Comparison of ENCODE assay signal across 8 cellular contexts in the genomic region with DNA sequence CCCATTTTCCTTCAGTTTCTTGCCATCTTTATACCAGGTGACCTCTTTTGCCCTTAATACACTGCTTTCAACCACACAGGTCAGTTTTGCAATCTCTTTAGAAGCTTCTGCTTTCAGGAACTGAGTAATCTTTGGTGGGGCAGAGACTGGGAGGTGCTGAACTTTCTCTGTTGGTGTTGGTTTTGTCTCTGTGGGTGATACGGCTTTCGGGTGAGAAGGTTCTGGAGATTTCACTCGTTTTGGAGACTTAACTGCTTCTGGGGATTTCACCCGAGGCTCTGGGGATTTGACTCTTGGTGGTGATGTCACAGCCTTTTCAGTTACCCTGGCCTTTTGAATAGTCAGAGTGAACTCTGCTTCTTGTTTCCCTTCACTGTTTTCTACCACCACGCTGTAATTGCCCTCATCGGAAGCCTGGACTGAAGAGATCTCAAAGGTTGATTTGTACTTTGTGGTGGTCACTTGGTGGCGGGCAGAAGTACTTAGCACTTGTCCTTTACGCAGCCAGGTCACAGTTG. TPM values are rescaled to one million over a fixed set of nuclear protein-coding genes. Genes with fewer than 3 reads are reported as not detected.
DNase-seq lines count a peak whose midpoint lies in the region; ATAC-seq, FAIRE-seq and TF ChIP-seq lines count a peak whose summit lies in the region.

No MANE protein-coding gene starts in this region.

- no peak overlapping the region for H4K8ac ChIP-seq in mesenchymal stem cell (ENCODE audit: low read length)

- intact Hi-C loops in CD14-positive monocyte (cut with micrococcal nuclease) (no loop called here), left colon (cut with DNase I, micrococcal nuclease) (no loop called here)

- no peak overlapping the region for H2BK5ac ChIP-seq in mesenchymal stem cell (ENCODE audit: low read depth, low read length, poor library complexity, severe bottlenecking)

- no peak for TF ChIP-seq POLR2A in H54 (IDR thresholded peaks at IDR 0.05; ENCODE audit: low read depth, low read length)

- H3K18ac ChIP-seq in mesenchymal stem cell (ENCODE audit: low read depth in 1 of 2, low read length in 2 of 2), result no peak overlapping the region

- H3K4me3 ChIP-seq in mesenchymal stem cell (ENCODE audit: insufficient read depth in 1 of 2, low read depth in 1 of 2, low read length in 2 of 2), result no peak overlapping the region

- H3K9me3 Mint-ChIP-seq in CD14-positive monocyte, result peaks cover 0 to 7% (median 0%) of the 10 kb centered on the region in 7 donors

- peaks cover 48% of the 10 kb centered on the region for H3K79me1 ChIP-seq in mesenchymal stem cell (replicated peaks; ENCODE audit: low read length, poor library complexity, severe bottlenecking)

- no peak overlapping the region for H3K23ac ChIP-seq in mesenchymal stem cell (ENCODE audit: low read length in 2 of 2)

- no peaks in the 10 kb centered on the region for H3K27me3 ChIP-seq in mesenchymal stem cell (ENCODE audit: control insufficient read depth in 1 of 2, insufficient read depth in 1 of 2, low read length in 2 of 2)

- peaks cover 22 to 45% of the 10 kb centered on the region in 2 experiments for H3K36me3 ChIP-seq in mesenchymal stem cell (ENCODE audit: control insufficient read depth in 1 of 2, insufficient read depth in 2 of 2, low read depth in 1 of 2, low read length in 2 of 2)

- ATAC-seq in GM19351 (IDR thresholded peaks at IDR 0.05; ENCODE audit: unreplicated experiment), result peak; percentile 91
- peak; percentile 97 for ATAC-seq in HG03280 (IDR thresholded peaks at IDR 0.05; ENCODE audit: unreplicated experiment)
- no peak for ATAC-seq in left colon

- H3K4me2 ChIP-seq in mesenchymal stem cell (ENCODE audit: low read length, poor library complexity, severe bottlenecking), result no peak overlapping the region

- no peak overlapping the region for H4K91ac ChIP-seq in mesenchymal stem cell (ENCODE audit: low read length)

- H2AFZ ChIP-seq in mesenchymal stem cell (ENCODE audit: low read depth, low read length), result no peak overlapping the region

- no peak for FAIRE-seq in H54 (lab: Jason Lieb, UNC)

- no peak overlapping the region for H3K27ac ChIP-seq in mesenchymal stem cell (ENCODE audit: low read length, poor library complexity, severe bottlenecking)

- H2BK120ac ChIP-seq in mesenchymal stem cell (ENCODE audit: low read depth, low read length), result no peak overlapping the region

- H3K4me1 Mint-ChIP-seq in CD14-positive monocyte, result peaks cover 62% of the 10 kb centered on the region

- no peak overlapping the region for H3K9ac ChIP-seq in mesenchymal stem cell (ENCODE audit: low read length)

- H3K4me3 Mint-ChIP-seq in CD14-positive monocyte, result peak overlapping the region; percentile 78 to 91

- no peak overlapping the region for H2BK12ac ChIP-seq in mesenchymal stem cell (ENCODE audit: low read length in 2 of 2)

- no peak overlapping the region for H3K14ac ChIP-seq in mesenchymal stem cell (ENCODE audit: low read length in 2 of 2)

- no peaks in the 10 kb centered on the region for H3K9me3 ChIP-seq in mesenchymal stem cell (ENCODE audit: control insufficient read depth, low read length)

- H2BK15ac ChIP-seq in mesenchymal stem cell (ENCODE audit: low read depth, poor library complexity, severe bottlenecking), result no peak overlapping the region

- no peak overlapping the region for H2AK5ac ChIP-seq in mesenchymal stem cell (ENCODE audit: low read length, severe bottlenecking)

- H3K27me3 Mint-ChIP-seq in CD14-positive monocyte (ENCODE audit: low read depth in 3 of 3), result no peaks in the 10 kb centered on the region

- DNase-seq in CD14-positive monocyte (ENCODE audit: low spot score), result peak; percentile 62
- peak; percentile 3 for DNase-seq in activated T-helper 9 cell treated with anti-CD3 and anti-CD28 coated beads, Interleukin-2, amount 50 U/mL, for 16 hours (ENCODE audit: low read depth)
- no peak for DNase-seq in H54 (ENCODE audit: insufficient read length, low spot score)
- DNase-seq in left colon, result no peak
- DNase-seq in NCI-H1436 (lab: John Stamatoyannopoulos, UW), result no peak
- DNase-seq in mesenchymal stem cell, result no peak

- peaks cover 42 to 44% of the 10 kb centered on the region in 2 donors for H3K36me3 Mint-ChIP-seq in CD14-positive monocyte

- H3K4ac ChIP-seq in mesenchymal stem cell (ENCODE audit: low read depth in 1 of 2, low read length in 2 of 2), result no peak overlapping the region

- H3K27ac Mint-ChIP-seq in CD14-positive monocyte, result peak overlapping the region; percentile 94 to 98 (median 97)

- H3K4me1 ChIP-seq in mesenchymal stem cell (ENCODE audit: control insufficient read depth, insufficient read depth, low read depth, low read length), result no peaks in the 10 kb centered on the region

- TF ChIP-seq CTCF in CD14-positive monocyte (IDR thresholded peaks at IDR 0.05), result no peak

- 94% methylated on average over 8 of the region's 8 CpGs for WGBS in mesenchymal stem cell

RNA-seq across cellular contexts. Expression of a gene that starts 50.4 kb away (rescaled TPM):
- 10 to 100 TPM; 13.4 to 14.1 TPM for polyA plus RNA-seq in CD14-positive monocyte
- total RNA-seq in left colon, result 10 to 100 TPM; 17.7 to 31.9 TPM
- polyA plus RNA-seq in mesenchymal stem cell (2013, experiment 1 of 2), result 25.3 TPM
- polyA plus RNA-seq in mesenchymal stem cell (2013, experiment 2 of 2), result 24.5 TPM

RNA-seq across cellular contexts. Expression of a gene that starts 52.3 kb away (rescaled TPM):
- 1 to 10 TPM in 1 of 2 donors, under 1 TPM in 1; 0.57 to 1.6 TPM for polyA plus RNA-seq in CD14-positive monocyte
- 1 to 10 TPM; 2.4 to 3.5 TPM for total RNA-seq in left colon
- 59.2 TPM for polyA plus RNA-seq in mesenchymal stem cell (2013, experiment 1 of 2)
- polyA plus RNA-seq in mesenchymal stem cell (2013, experiment 2 of 2), result 62.1 TPM

Comparison
In these comparisons a context has a peak if more than half of its experiments do, and no peak if none do; other contexts are left out.
1. DNase-seq: peak in CD14-positive monocyte (single experiment) and activated T-helper 9 cell treated with anti-CD3 and anti-CD28 coated beads, Interleukin-2, amount 50 U/mL, for 16 hours (single experiment); none in H54 (single experiment), left colon (0 of 2), NCI-H1436 (single experiment) and mesenchymal stem cell (single experiment).